In the genomic region with DNA sequence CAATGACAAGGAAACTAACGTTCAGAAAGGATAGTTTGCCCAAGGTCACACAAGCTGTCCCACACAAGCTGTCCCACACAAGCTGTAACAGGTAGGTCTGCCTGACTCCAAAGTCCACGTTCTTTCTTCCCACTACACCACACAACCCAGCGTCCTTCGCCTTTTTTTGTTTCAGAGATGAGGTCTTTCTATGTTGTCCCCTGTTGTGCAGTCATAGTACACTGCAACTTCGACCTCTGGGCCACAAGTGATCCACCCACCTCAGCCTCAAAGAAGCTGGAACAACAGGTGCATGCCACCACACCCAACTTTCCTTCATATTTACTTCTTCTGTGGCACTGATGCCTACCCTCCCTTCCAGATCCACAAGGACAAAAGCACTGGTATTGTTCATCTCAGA, we compare ENCODE assay signal across 27 cellular contexts. TPM values are rescaled to one million over a fixed set of nuclear protein-coding genes. Genes with fewer than 3 reads are reported as not detected.
DNase-seq lines count a peak whose midpoint lies in the region; ATAC-seq and TF ChIP-seq lines count a peak whose summit lies in the region.
"Had no signal": no experiment of that assay in that cellular context is flagged by ENCODE, and none has a peak within 500 bp of the region (broad histone marks: within the 10 kb centered on the region; RNA-seq: fewer than 3 reads in every experiment).

No MANE protein-coding gene starts in this region.

- H3K4me3 ChIP-seq in CD4-positive, alpha-beta memory T cell (ENCODE audit: low read length in 2 of 2) = no peak overlapping the region
- H3K4me3 ChIP-seq in dorsolateral prefrontal cortex = no peak overlapping the region
- H3K4me3 ChIP-seq: adrenal gland, heart right ventricle, psoas muscle, tibial nerve had no signal

- peaks cover 0 to 2% of the 10 kb centered on the region in 2 donors for H3K36me3 Mint-ChIP-seq in CD4-positive, alpha-beta memory T cell
- H3K36me3 Mint-ChIP-seq in Calu3 (ENCODE audit: insufficient read depth, unreplicated experiment) (peaks cover 38% of the 10 kb centered on the region), T-helper 17 cell (ENCODE audit: low read depth) (no peaks in the 10 kb centered on the region)
- H3K36me3 Mint-ChIP-seq: natural killer cell treated with Interleukin-12 subunit alpha and Interleukin-12 subunit beta and Interleukin-15 and Interleukin-18, amount 100 ng/mL, for 72 hours had no signal

- H3K4me3 Mint-ChIP-seq in CD4-positive, alpha-beta memory T cell = peak overlapping the region in 6 of 8 donors; percentile 4 to 77 (median 41)
- H3K4me3 Mint-ChIP-seq in Calu3 (ENCODE audit: low read depth, unreplicated experiment) (peak overlapping the region; percentile 38), T-helper 17 cell (no peak overlapping the region)
- H3K4me3 Mint-ChIP-seq: activated CD8-positive, alpha-beta memory T cell treated with anti-CD3 and anti-CD28 coated beads, Interleukin-2, amount 10 ng/mL, durations not matched to agents 7 days and 5 days; activated naive CD4-positive, alpha-beta T cell treated with anti-CD3 and anti-CD28 coated beads for 36 hours; brain; natural killer cell treated with Interleukin-12 subunit alpha and Interleukin-12 subunit beta and Interleukin-15 and Interleukin-18, amount 100 ng/mL, for 72 hours had no signal

- POLR2A ChIA-PET in CD4-positive, alpha-beta memory T cell (lab: Charles Lee; ENCODE audit: partially characterized antibody) = interaction anchor here (1.7 to 5.1 kb wide), 2 partner anchors 21 kb away, joined by 5 to 45 read pairs; partner anchors contain the start of gene MB21D2

- no peak for DNase-seq in CD4-positive, alpha-beta memory T cell
- DNase-seq in Calu3 (no peak), T-helper 17 cell (no peak), myocyte (ENCODE audit: low read depth) (peak; percentile 76), anterior cingulate cortex (lab: John Stamatoyannopoulos, UW) (no peak), Right ventricle myocardium inferior (ENCODE audit: missing footprints) (no peak), dorsolateral prefrontal cortex (no peak)
- DNase-seq: activated CD4-positive, alpha-beta T cell treated with anti-CD3 and anti-CD28 coated beads for 1 hour; activated CD8-positive, alpha-beta memory T cell treated with anti-CD3 and anti-CD28 coated beads, Interleukin-2, amount 10 ng/mL, durations not matched to agents 7 days and 5 days; activated naive CD4-positive, alpha-beta T cell treated with anti-CD3 and anti-CD28 coated beads for 36 hours; activated T-cell treated with anti-CD3 and anti-CD28 coated beads, Interleukin-2, amount 50 U/mL, for 48 hours; adrenal gland; C1 segment of cervical spinal cord; DND-41; GF-D8; H7; heart right ventricle; NCI-H1417 treated with DMSO at 0.1 percent for 48 hours; NCI-H2029 treated with DMSO at 0.1 percent for 48 hours; NCI-H524 treated with DMSO at 0.1 percent for 48 hours; NK-92 treated with Interleukin-12 subunit alpha and Interleukin-12 subunit beta, amount 100 ng/mL, for 24 hours; psoas muscle; SK-N-SH; stimulated activated CD4-positive, alpha-beta T cell treated with anti-CD3 and anti-CD28 coated beads, Interleukin-4, amount 100 ng/mL, for 24 hours had no signal

- peak overlapping the region in 6 of 7 donors; percentile 15 to 75 (median 48) for H3K27ac Mint-ChIP-seq in CD4-positive, alpha-beta memory T cell
- H3K27ac Mint-ChIP-seq in Calu3 (ENCODE audit: unreplicated experiment) (peak overlapping the region; percentile 88), T-helper 17 cell (peak overlapping the region; percentile 95)
- H3K27ac Mint-ChIP-seq: activated CD8-positive, alpha-beta memory T cell treated with anti-CD3 and anti-CD28 coated beads, Interleukin-2, amount 10 ng/mL, durations not matched to agents 7 days and 5 days; activated naive CD4-positive, alpha-beta T cell treated with anti-CD3 and anti-CD28 coated beads for 36 hours had no signal

- peaks cover 0 to 4% (median 0%) of the 10 kb centered on the region in 8 donors for H3K9me3 Mint-ChIP-seq in CD4-positive, alpha-beta memory T cell
- no peaks in the 10 kb centered on the region for H3K9me3 Mint-ChIP-seq in Calu3 (ENCODE audit: low read depth, unreplicated experiment)
- H3K9me3 Mint-ChIP-seq: activated naive CD4-positive, alpha-beta T cell treated with anti-CD3 and anti-CD28 coated beads for 36 hours had no signal

- BruUV-seq in Calu3 (replicated peaks; lab: Mats Ljungman, UMichigan) = no TSS peak

- H3K9me3 ChIP-seq in CD4-positive, alpha-beta memory T cell (ENCODE audit: control insufficient read depth in 1 of 2, low read length in 2 of 2) = no peaks in the 10 kb centered on the region
- H3K9me3 ChIP-seq in T-helper 17 cell (ENCODE audit: control insufficient read depth, low read length, poor library complexity, severe bottlenecking) = no peaks in the 10 kb centered on the region
- H3K9me3 ChIP-seq: adrenal gland, heart right ventricle, psoas muscle, SK-N-SH, tibial nerve had no signal

- no peak for ATAC-seq in T-helper 17 cell
- no peak for ATAC-seq in Right ventricle myocardium inferior
- ATAC-seq: activated CD8-positive, alpha-beta memory T cell treated with anti-CD3 and anti-CD28 coated beads, Interleukin-2, amount 10 ng/mL, durations not matched to agents 7 days and 5 days; heart right ventricle; natural killer cell treated with Interleukin-12 subunit alpha and Interleukin-12 subunit beta and Interleukin-15 and Interleukin-18, amount 100 ng/mL, for 72 hours; psoas muscle had no signal

- intact Hi-C loops in CD4-positive, alpha-beta memory T cell (cut with micrococcal nuclease) = no loop called here
- intact Hi-C loops in Calu3 (cut with micrococcal nuclease; ENCODE audit: unreplicated experiment) = no loop called here
- intact Hi-C loops in Right ventricle myocardium inferior (cut with DNase I) = no loop called here
- intact Hi-C loops in dorsolateral prefrontal cortex (cut with DNase I) = no loop called here

- TF ChIP-seq CTCF in Calu3 (IDR thresholded peaks at IDR 0.05; ENCODE audit: unreplicated experiment) (no peak), dorsolateral prefrontal cortex (IDR thresholded peaks at IDR 0.05 in 54 of 56, conservative IDR thresholded peaks at IDR 0.05 in 2 of 56; ENCODE audit: low read depth in 1 of 56, partially characterized antibody in 56 of 56) (no peak)

- H3K36me3 ChIP-seq in CD4-positive, alpha-beta memory T cell (ENCODE audit: insufficient read depth, low read length) = no peaks in the 10 kb centered on the region
- H3K36me3 ChIP-seq: adrenal gland, heart right ventricle, tibial nerve had no signal

- H3K4me1 Mint-ChIP-seq in CD4-positive, alpha-beta memory T cell = peaks cover 36 to 90% (median 68%) of the 10 kb centered on the region in 4 donors
- peaks cover 87% of the 10 kb centered on the region for H3K4me1 Mint-ChIP-seq in Calu3 (ENCODE audit: low read depth, unreplicated experiment)
- H3K4me1 Mint-ChIP-seq in T-helper 17 cell = peaks cover 39% of the 10 kb centered on the region

- CTCF ChIA-PET in CD4-positive, alpha-beta memory T cell (lab: Charles Lee; ENCODE audit: partially characterized antibody) = interaction anchor here (1.7 kb wide), 1 partner anchor 65 kb away, joined by 3 read pairs; no protein-coding TSS in a partner anchor
- CTCF ChIA-PET in Calu3 (lab: Charles Lee) = interaction anchor here (1.3 to 2.1 kb wide), 3 partner anchors 17 to 22 kb away, joined by 4 to 10 read pairs (median 4); partner anchors contain the start of gene MB21D2

- no peaks in the 10 kb centered on the region for H3K27me3 ChIP-seq in CD4-positive, alpha-beta memory T cell (ENCODE audit: insufficient read depth, low read length)
- H3K27me3 ChIP-seq in dorsolateral prefrontal cortex = no peaks in the 10 kb centered on the region
- H3K27me3 ChIP-seq: adrenal gland, heart right ventricle, tibial nerve had no signal

- H3K27me3 Mint-ChIP-seq in CD4-positive, alpha-beta memory T cell = peaks cover 0 to 3% of the 10 kb centered on the region in 2 donors
- H3K27me3 Mint-ChIP-seq in Calu3 (ENCODE audit: unreplicated experiment) = no peaks in the 10 kb centered on the region
- no peaks in the 10 kb centered on the region for H3K27me3 Mint-ChIP-seq in T-helper 17 cell
- H3K27me3 Mint-ChIP-seq: brain had no signal

- H3K27ac ChIP-seq in CD4-positive, alpha-beta memory T cell (ENCODE audit: low read depth, low read length) = no peak overlapping the region
- H3K27ac ChIP-seq in dorsolateral prefrontal cortex = no peak overlapping the region
- H3K27ac ChIP-seq: adrenal gland, heart right ventricle, psoas muscle, tibial nerve had no signal

- H3K4me1 ChIP-seq in CD4-positive, alpha-beta memory T cell (ENCODE audit: insufficient read depth, low read length) = peaks cover 88% of the 10 kb centered on the region
- H3K4me1 ChIP-seq: psoas muscle had no signal

RNA-seq across cellular contexts. Expression of gene MB21D2, which starts 21.4 kb away (rescaled TPM):
- total RNA-seq in CD4-positive, alpha-beta memory T cell = 1 to 10 TPM; 3.4 to 3.5 TPM
- 10 to 100 TPM in 1 of 2 donors, 1 to 10 TPM in 1; 8.6 to 17.1 TPM for polyA plus RNA-seq in CD4-positive, alpha-beta memory T cell
- 11.9 and 12.6 TPM in 2 replicates for total RNA-seq in Calu3 (2022)
- total RNA-seq in T-helper 17 cell = 10 to 100 TPM; 10.1 to 12.3 TPM
- total RNA-seq in myocyte = 11.6 and 15.6 TPM in 2 replicates
- 5.5 TPM for polyA plus RNA-seq in myocyte (2012)
- total RNA-seq in Right ventricle myocardium inferior = 2.1 TPM
- total RNA-seq in dorsolateral prefrontal cortex = 10 to 100 TPM in 32 of 120 experiments, 1 to 10 TPM in 88; 3.8 to 14.3 (median 8.3) TPM
